1 cellular context compared by ENCODE assay signal in genomic region chr2:177665948-177666347, GRCh38.
TF ChIP-seq lines count a peak whose summit lies in the region.

No MANE protein-coding gene starts in this region.

TF ChIP-seq in IMR-90, 13 proteins besides CTCF, POLR2A, EP300 and RAD21 (continued from another document):
- TF ChIP-seq, protein P1, sequence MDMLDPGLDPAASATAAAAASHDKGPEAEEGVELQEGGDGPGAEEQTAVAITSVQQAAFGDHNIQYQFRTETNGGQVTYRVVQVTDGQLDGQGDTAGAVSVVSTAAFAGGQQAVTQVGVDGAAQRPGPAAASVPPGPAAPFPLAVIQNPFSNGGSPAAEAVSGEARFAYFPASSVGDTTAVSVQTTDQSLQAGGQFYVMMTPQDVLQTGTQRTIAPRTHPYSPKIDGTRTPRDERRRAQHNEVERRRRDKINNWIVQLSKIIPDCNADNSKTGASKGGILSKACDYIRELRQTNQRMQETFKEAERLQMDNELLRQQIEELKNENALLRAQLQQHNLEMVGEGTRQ (IDR thresholded peaks at IDR 0.05; ENCODE audit: low read depth, low read length) = no peak
- no peak for TF ChIP-seq MAZ (IDR thresholded peaks at IDR 0.05; ENCODE audit: borderline replicate concordance, low read depth, low read length)
- peak; percentile 80 for TF ChIP-seq MAFK (IDR thresholded peaks at IDR 0.05; ENCODE audit: low read depth, low read length)
- no peak for TF ChIP-seq BHLHE40 (IDR thresholded peaks at IDR 0.05; ENCODE audit: low read depth, low read length)
- no peak for TF ChIP-seq FOS (IDR thresholded peaks at IDR 0.05; ENCODE audit: low read depth, low read length)
- TF ChIP-seq MXI1 (IDR thresholded peaks at IDR 0.05; ENCODE audit: borderline replicate concordance, low read depth, low read length) = no peak
- TF ChIP-seq NFE2L2 (IDR thresholded peaks at IDR 0.05; ENCODE audit: low read depth, low read length) = no peak
